ENCODE assay signal across 24 cellular contexts in the genomic region with DNA sequence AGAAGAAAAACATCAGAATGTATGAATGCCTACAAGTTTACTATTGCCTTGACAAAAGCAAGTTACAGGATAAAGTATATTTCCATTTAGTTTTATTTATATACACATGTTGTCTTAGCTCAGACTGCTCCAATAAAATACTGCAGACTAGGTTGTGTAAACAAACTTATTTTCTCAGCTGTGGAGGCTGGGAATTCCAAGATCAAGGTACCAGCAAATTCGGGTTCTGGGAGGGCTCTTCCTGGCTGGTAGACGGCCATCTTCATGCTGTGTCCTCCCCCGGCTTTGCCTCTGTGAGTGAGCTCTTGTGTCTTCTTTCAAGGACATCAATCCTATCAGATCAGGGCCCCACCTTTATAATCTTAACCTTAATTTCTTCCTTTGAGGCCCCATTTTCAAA.
"Had no signal": no experiment of that assay in that cellular context is flagged by ENCODE, and none has a peak within 500 bp of the region (broad histone marks: within the 10 kb centered on the region; RNA-seq: fewer than 3 reads in every experiment).

No MANE protein-coding gene starts in this region.

- H3K36me3 ChIP-seq: ascending aorta, breast epithelium, cardiac muscle cell, colonic mucosa, esophagus muscularis mucosa, gastrocnemius medialis, heart left ventricle had no signal

- H3K4me1 ChIP-seq: breast epithelium, colonic mucosa, foreskin keratinocyte, gastrocnemius medialis had no signal

- DNase-seq: activated CD4-positive, alpha-beta T cell treated with anti-CD3 and anti-CD28 coated beads for 1 hour; activated CD4-positive, alpha-beta T cell treated with anti-CD3 and anti-CD28 coated beads for 48 hours; activated CD4-positive, alpha-beta T cell treated with anti-CD3 and anti-CD28 coated beads, Interleukin-2, amount 50 U/mL, for 1 hour; activated CD4-positive, alpha-beta T cell treated with anti-CD3 and anti-CD28 coated beads, Interleukin-2, amount 50 U/mL, for 48 hours; activated CD8-positive, alpha-beta T cell treated with anti-CD3 and anti-CD28 coated beads for 36 hours; activated effector memory CD4-positive, alpha-beta T cell treated with anti-CD3 and anti-CD28 coated beads, Interleukin-2, amount 50 U/mL, for 16 hours; activated naive CD4-positive, alpha-beta T cell treated with anti-CD3 and anti-CD28 coated beads for 36 hours; activated naive CD8-positive, alpha-beta T cell treated with anti-CD3 and anti-CD28 coated beads, Interleukin-2, amount 10 ng/mL, durations not matched to agents 7 days and 5 days; activated T-cell treated with anti-CD3 and anti-CD28 coated beads, Interleukin-2, amount 50 U/mL, for 4 hours; central memory CD4-positive, alpha-beta T cell; cerebellar nuclear complex; colonic mucosa; effector memory CD4-positive, alpha-beta T cell; foreskin keratinocyte; gastrocnemius medialis; glutamatergic neuron; heart left ventricle; T-helper 2 cell had no signal

- H3K9me3 ChIP-seq: ascending aorta, breast epithelium, colonic mucosa, esophagus muscularis mucosa, gastrocnemius medialis, heart left ventricle had no signal

- H3K27ac ChIP-seq: ascending aorta, breast epithelium, cardiac muscle cell, colonic mucosa, esophagus muscularis mucosa, foreskin keratinocyte, gastrocnemius medialis, heart left ventricle had no signal

- ATAC-seq: activated CD8-positive, alpha-beta T cell treated with anti-CD3 and anti-CD28 coated beads for 36 hours; activated naive CD4-positive, alpha-beta T cell treated with anti-CD3 and anti-CD28 coated beads, Interleukin-2, amount 50 U/mL, for 72 hours; activated T-cell treated with anti-CD3 and anti-CD28 coated beads, Interleukin-2, amount 50 U/mL, for 4 hours; activated T-helper 17 cell treated with anti-CD3 and anti-CD28 coated beads, Interleukin-2, amount 50 U/mL, for 72 hours; foreskin keratinocyte; gastrocnemius medialis; heart left ventricle had no signal

- H3K4me3 ChIP-seq: ascending aorta, breast epithelium, cardiac muscle cell, colonic mucosa, esophagus muscularis mucosa, gastrocnemius medialis, heart left ventricle had no signal

- H3K27me3 ChIP-seq: ascending aorta, cardiac muscle cell, colonic mucosa had no signal
